Comparison of ENCODE assay signal across 19 cellular contexts in genomic region chr15:56034514-56034913, GRCh38. TPM values are rescaled to one million over a fixed set of nuclear protein-coding genes. Genes with fewer than 3 reads are reported as not detected.
DNase-seq lines count a peak whose midpoint lies in the region; ATAC-seq and TF ChIP-seq lines count a peak whose summit lies in the region.
"Had no signal": no experiment of that assay in that cellular context is flagged by ENCODE, and none has a peak within 500 bp of the region (broad histone marks: within the 10 kb centered on the region; RNA-seq: fewer than 3 reads in every experiment).

No MANE protein-coding gene starts in this region.

- no peak for TF ChIP-seq CTCF in natural killer cell (IDR thresholded peaks at IDR 0.05)
- no peak for TF ChIP-seq CTCF in mucosa of descending colon (IDR thresholded peaks at IDR 0.05)

- peak; percentile 71 to 77 for ATAC-seq in natural killer cell treated with Interleukin-12 subunit alpha and Interleukin-12 subunit beta and Interleukin-15 and Interleukin-18, amount 100 ng/mL, for 72 hours
- no peak for ATAC-seq in natural killer cell
- no peak for ATAC-seq in mucosa of descending colon
- ATAC-seq: HCT116, K562 had no signal

- peaks cover 2% of the 10 kb centered on the region for H3K9me3 Mint-ChIP-seq in natural killer cell treated with Interleukin-12 subunit alpha and Interleukin-12 subunit beta and Interleukin-15 and Interleukin-18, amount 100 ng/mL, for 72 hours
- no peaks in the 10 kb centered on the region for H3K9me3 Mint-ChIP-seq in natural killer cell
- peaks cover 13% of the 10 kb centered on the region for H3K9me3 Mint-ChIP-seq in activated T-helper 1 cell treated with anti-CD3 and anti-CD28 coated beads, Interleukin-12 subunit alpha, Interleukin-12 subunit beta, Interleukin-2, Interleukin-4 antibody, amounts not matched to agents 30 ng/mL and 10 ng/mL and 1 ng/mL, durations not matched to agents 14 hours and 24 hours and 36 hours

- H3K4me1 Mint-ChIP-seq in natural killer cell treated with Interleukin-12 subunit alpha and Interleukin-12 subunit beta and Interleukin-15 and Interleukin-18, amount 100 ng/mL, for 72 hours (ENCODE audit: low read depth in 2 of 2) = peaks cover 12 to 21% of the 10 kb centered on the region in 2 donors
- peaks cover 11% of the 10 kb centered on the region in 2 donors for H3K4me1 Mint-ChIP-seq in natural killer cell
- H3K4me1 Mint-ChIP-seq in activated T-helper 1 cell treated with anti-CD3 and anti-CD28 coated beads, Interleukin-12 subunit alpha, Interleukin-12 subunit beta, Interleukin-2, Interleukin-4 antibody, amounts not matched to agents 30 ng/mL and 10 ng/mL and 1 ng/mL, durations not matched to agents 14 hours and 24 hours and 36 hours (ENCODE audit: low read depth) = peaks cover 15% of the 10 kb centered on the region

- no peaks in the 10 kb centered on the region for H3K4me1 ChIP-seq in mucosa of descending colon (ENCODE audit: low read depth)
- H3K4me1 ChIP-seq: BLaER1 had no signal

- H3K36me3 ChIP-seq in mucosa of descending colon (ENCODE audit: low read depth) = no peaks in the 10 kb centered on the region
- H3K36me3 ChIP-seq: BLaER1, Peyer's patch had no signal

- peaks cover 11 to 18% of the 10 kb centered on the region in 2 donors for H3K27me3 Mint-ChIP-seq in natural killer cell treated with Interleukin-12 subunit alpha and Interleukin-12 subunit beta and Interleukin-15 and Interleukin-18, amount 100 ng/mL, for 72 hours
- H3K27me3 Mint-ChIP-seq in natural killer cell (ENCODE audit: low read depth in 2 of 2) = peaks cover 14 to 17% of the 10 kb centered on the region in 2 donors
- peaks cover 4% of the 10 kb centered on the region for H3K27me3 Mint-ChIP-seq in activated T-helper 1 cell treated with anti-CD3 and anti-CD28 coated beads, Interleukin-12 subunit alpha, Interleukin-12 subunit beta, Interleukin-2, Interleukin-4 antibody, amounts not matched to agents 30 ng/mL and 10 ng/mL and 1 ng/mL, durations not matched to agents 14 hours and 24 hours and 36 hours (ENCODE audit: insufficient read depth)
- H3K27me3 Mint-ChIP-seq: CD4-positive, alpha-beta memory T cell had no signal

- H3K9me3 ChIP-seq in mucosa of descending colon = no peaks in the 10 kb centered on the region
- H3K9me3 ChIP-seq: BLaER1, Peyer's patch had no signal

- H3K27ac Mint-ChIP-seq in natural killer cell treated with Interleukin-12 subunit alpha and Interleukin-12 subunit beta and Interleukin-15 and Interleukin-18, amount 100 ng/mL, for 72 hours = peak overlapping the region; percentile 15 to 57
- no peak overlapping the region for H3K27ac Mint-ChIP-seq in natural killer cell
- peak overlapping the region; percentile 78 for H3K27ac Mint-ChIP-seq in activated T-helper 1 cell treated with anti-CD3 and anti-CD28 coated beads, Interleukin-12 subunit alpha, Interleukin-12 subunit beta, Interleukin-2, Interleukin-4 antibody, amounts not matched to agents 30 ng/mL and 10 ng/mL and 1 ng/mL, durations not matched to agents 14 hours and 24 hours and 36 hours

- H3K36me3 Mint-ChIP-seq in natural killer cell treated with Interleukin-12 subunit alpha and Interleukin-12 subunit beta and Interleukin-15 and Interleukin-18, amount 100 ng/mL, for 72 hours = no peaks in the 10 kb centered on the region
- H3K36me3 Mint-ChIP-seq in natural killer cell = no peaks in the 10 kb centered on the region
- no peaks in the 10 kb centered on the region for H3K36me3 Mint-ChIP-seq in activated T-helper 1 cell treated with anti-CD3 and anti-CD28 coated beads, Interleukin-12 subunit alpha, Interleukin-12 subunit beta, Interleukin-2, Interleukin-4 antibody, amounts not matched to agents 30 ng/mL and 10 ng/mL and 1 ng/mL, durations not matched to agents 14 hours and 24 hours and 36 hours (ENCODE audit: low read depth)

- intact Hi-C loops in natural killer cell (cut with micrococcal nuclease) = no loop called here
- intact Hi-C loops in activated T-helper 1 cell treated with anti-CD3 and anti-CD28 coated beads, Interleukin-12 subunit alpha, Interleukin-12 subunit beta, Interleukin-2, Interleukin-4 antibody, amounts not matched to agents 30 ng/mL and 10 ng/mL and 1 ng/mL, durations not matched to agents 14 hours and 24 hours and 36 hours (cut with micrococcal nuclease) = no loop called here
- intact Hi-C loops in mucosa of descending colon (cut with DNase I, micrococcal nuclease) = no loop called here

- H3K4me3 Mint-ChIP-seq in natural killer cell treated with Interleukin-12 subunit alpha and Interleukin-12 subunit beta and Interleukin-15 and Interleukin-18, amount 100 ng/mL, for 72 hours = peak overlapping the region; percentile 43
- no peak overlapping the region for H3K4me3 Mint-ChIP-seq in natural killer cell
- peak overlapping the region; percentile 45 for H3K4me3 Mint-ChIP-seq in activated T-helper 1 cell treated with anti-CD3 and anti-CD28 coated beads, Interleukin-12 subunit alpha, Interleukin-12 subunit beta, Interleukin-2, Interleukin-4 antibody, amounts not matched to agents 30 ng/mL and 10 ng/mL and 1 ng/mL, durations not matched to agents 14 hours and 24 hours and 36 hours
- H3K4me3 Mint-ChIP-seq: CD4-positive, alpha-beta memory T cell had no signal

- no peak for DNase-seq in natural killer cell treated with Interleukin-12 subunit alpha and Interleukin-12 subunit beta and Interleukin-15 and Interleukin-18, amount 100 ng/mL, for 72 hours (ENCODE audit: low spot score)
- DNase-seq in natural killer cell = no peak
- DNase-seq in activated T-helper 1 cell treated with anti-CD3 and anti-CD28 coated beads, Interleukin-12 subunit alpha, Interleukin-12 subunit beta, Interleukin-2, Interleukin-4 antibody, amounts not matched to agents 30 ng/mL and 10 ng/mL and 1 ng/mL, durations not matched to agents 14 hours and 24 hours and 36 hours (ENCODE audit: low spot score) = no peak
- DNase-seq in myocyte (ENCODE audit: low read depth) = peak; percentile 34
- DNase-seq in HK-2 (ENCODE audit: unreplicated experiment) = no peak
- no peak for DNase-seq in hippocampal formation (lab: John Stamatoyannopoulos, UW)
- DNase-seq in mucosa of descending colon = no peak
- DNase-seq: CD4-positive, alpha-beta memory T cell; DMS53; GOT3; NCI-H1105; NCI-H2081; NCI-H2171 treated with DMSO at 0.1 percent for 48 hours; NCI-H446; NCI-H69; Peyer's patch had no signal

- H3K4me3 ChIP-seq in mucosa of descending colon = no peak overlapping the region
- H3K4me3 ChIP-seq: BLaER1, K562, Peyer's patch had no signal

RNA-seq across cellular contexts. Expression of gene NEDD4, which starts 41.1 kb away (rescaled TPM):
- total RNA-seq in natural killer cell treated with Interleukin-12 subunit alpha and Interleukin-12 subunit beta and Interleukin-15 and Interleukin-18, amount 100 ng/mL, for 72 hours = 10 to 100 TPM; 14.9 to 22.7 TPM
- total RNA-seq in natural killer cell (1 to 10 TPM; 6.9 to 9.1 (median 7.8) TPM), myocyte (38.5 and 38.9 TPM in 2 replicates), mucosa of descending colon (10 to 100 TPM in 2 of 3 donors, 1 to 10 TPM in 1; 9.3 to 21.5 (median 10.2) TPM)
- total RNA-seq in activated T-helper 1 cell treated with anti-CD3 and anti-CD28 coated beads, Interleukin-12 subunit alpha, Interleukin-12 subunit beta, Interleukin-2, Interleukin-4 antibody, amounts not matched to agents 30 ng/mL and 10 ng/mL and 1 ng/mL, durations not matched to agents 14 hours and 24 hours and 36 hours = 10.4 and 12.6 TPM in 2 replicates
- polyA plus RNA-seq in myocyte (2012) = 12.6 TPM

Comparison
In these comparisons a context has a peak if more than half of its experiments do, and no peak if none do; other contexts are left out.
1. ATAC-seq: peak in natural killer cell treated with Interleukin-12 subunit alpha and Interleukin-12 subunit beta and Interleukin-15 and Interleukin-18, amount 100 ng/mL, for 72 hours (2 of 2); none in natural killer cell (0 of 3) and mucosa of descending colon (single experiment).
2. H3K27ac Mint-ChIP-seq: peak in natural killer cell treated with Interleukin-12 subunit alpha and Interleukin-12 subunit beta and Interleukin-15 and Interleukin-18, amount 100 ng/mL, for 72 hours (2 of 2) and activated T-helper 1 cell treated with anti-CD3 and anti-CD28 coated beads, Interleukin-12 subunit alpha, Interleukin-12 subunit beta, Interleukin-2, Interleukin-4 antibody, amounts not matched to agents 30 ng/mL and 10 ng/mL and 1 ng/mL, durations not matched to agents 14 hours and 24 hours and 36 hours (single experiment); none in natural killer cell (0 of 2).